In the genomic region with DNA sequence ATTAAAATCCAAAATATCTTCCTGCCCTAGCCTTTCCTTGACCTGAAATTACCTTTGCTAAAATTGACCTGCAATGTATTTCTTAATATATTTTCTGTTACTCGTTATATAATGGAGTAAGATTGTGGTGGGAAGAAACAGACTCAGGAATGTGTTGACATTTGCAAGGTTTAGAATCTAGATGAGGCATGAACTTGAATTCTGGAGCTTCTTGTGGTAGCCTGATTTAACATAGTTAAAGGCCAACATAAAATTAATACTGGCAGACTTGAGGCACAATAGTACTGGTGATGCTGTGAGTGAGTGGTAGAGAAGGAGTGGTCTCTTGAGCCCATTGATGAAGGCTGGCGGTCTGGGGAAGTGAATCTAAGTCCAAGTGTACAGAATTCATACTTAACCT, we compare ENCODE assay signal across 30 cellular contexts.
"Had no signal": no experiment of that assay in that cellular context is flagged by ENCODE, and none has a peak within 500 bp of the region (broad histone marks: within the 10 kb centered on the region; RNA-seq: fewer than 3 reads in every experiment).

No MANE protein-coding gene starts in this region.

- H3K27me3 ChIP-seq: dorsolateral prefrontal cortex, gastroesophageal sphincter, hepatocyte, neutrophil, pancreas, right atrium auricular region, tibial nerve had no signal

- H3K4me3 ChIP-seq: coronary artery, dorsolateral prefrontal cortex, gastroesophageal sphincter, hepatocyte, pancreas, psoas muscle, right atrium auricular region, tibial nerve had no signal

- ATAC-seq: gastroesophageal sphincter, left colon, pancreas, psoas muscle had no signal

- DNase-seq: activated CD4-positive, alpha-beta memory T cell treated with anti-CD3 and anti-CD28 coated beads for 36 hours; activated CD4-positive, alpha-beta T cell treated with anti-CD3 and anti-CD28 coated beads, Interleukin-2, amount 10 ng/mL, durations not matched to agents 24 days and 14 days; activated CD4-positive, CD25-positive, alpha-beta regulatory T cell treated with anti-CD3 and anti-CD28 coated beads, Interleukin-2, amount 50 U/mL, for 72 hours; activated CD8-positive, alpha-beta memory T cell treated with anti-CD3 and anti-CD28 coated beads, Interleukin-2, amount 50 U/mL, for 4 hours; activated effector memory CD4-positive, alpha-beta T cell treated with anti-CD3 and anti-CD28 coated beads, Interleukin-2, amount 50 U/mL, for 16 hours; activated naive CD4-positive, alpha-beta T cell treated with anti-CD3 and anti-CD28 coated beads for 36 hours; activated naive CD8-positive, alpha-beta T cell treated with anti-CD3 and anti-CD28 coated beads for 36 hours; activated T-cell treated with anti-CD3 and anti-CD28 coated beads, Interleukin-2, amount 50 U/mL, for 1 hour; amniotic stem cell; dorsolateral prefrontal cortex; effector memory CD4-positive, alpha-beta T cell; kidney; left colon; mammary epithelial cell; nephron progenitor cell; pancreas; psoas muscle; stimulated activated CD4-positive, alpha-beta T cell treated with anti-CD3 and anti-CD28 coated beads, Interleukin-15, amount 100 ng/mL, for 24 hours; stimulated activated naive CD4-positive, alpha-beta T cell; T-helper 9 cell; WERI-Rb-1 had no signal

- H3K4me3 Mint-ChIP-seq: activated CD4-positive, alpha-beta memory T cell treated with anti-CD3 and anti-CD28 coated beads for 36 hours; activated CD4-positive, alpha-beta T cell treated with anti-CD3 and anti-CD28 coated beads, Interleukin-2, amount 10 ng/mL, durations not matched to agents 24 days and 14 days; activated naive CD4-positive, alpha-beta T cell treated with anti-CD3 and anti-CD28 coated beads for 36 hours; activated naive CD8-positive, alpha-beta T cell treated with anti-CD3 and anti-CD28 coated beads for 36 hours; activated T-helper 1 cell treated with anti-CD3 and anti-CD28 coated beads, Interleukin-12 subunit alpha, Interleukin-12 subunit beta, Interleukin-2, Interleukin-4 antibody, amounts not matched to agents 30 ng/mL and 10 ng/mL and 1 ng/mL, durations not matched to agents 14 hours and 24 hours and 36 hours; central memory CD8-positive, alpha-beta T cell; nephron progenitor cell; T-helper 1 cell treated with Interleukin-12 subunit alpha and Interleukin-12 subunit beta and Interleukin-4 antibody, amounts not matched to agents 30 μg/mL and 1 μg/mL, for 36 hours had no signal

- H3K27me3 Mint-ChIP-seq: activated CD4-positive, alpha-beta memory T cell treated with anti-CD3 and anti-CD28 coated beads for 36 hours; activated CD4-positive, alpha-beta T cell treated with anti-CD3 and anti-CD28 coated beads, Interleukin-2, amount 10 ng/mL, durations not matched to agents 24 days and 14 days; activated naive CD8-positive, alpha-beta T cell treated with anti-CD3 and anti-CD28 coated beads for 36 hours; central memory CD8-positive, alpha-beta T cell had no signal

- H3K79me2 ChIP-seq: hepatocyte had no signal

- H3K27ac Mint-ChIP-seq: activated CD4-positive, alpha-beta memory T cell treated with anti-CD3 and anti-CD28 coated beads for 36 hours; activated CD4-positive, alpha-beta T cell treated with anti-CD3 and anti-CD28 coated beads, Interleukin-2, amount 10 ng/mL, durations not matched to agents 24 days and 14 days; activated naive CD4-positive, alpha-beta T cell treated with anti-CD3 and anti-CD28 coated beads for 36 hours; activated naive CD8-positive, alpha-beta T cell treated with anti-CD3 and anti-CD28 coated beads for 36 hours; activated T-helper 1 cell treated with anti-CD3 and anti-CD28 coated beads, Interleukin-12 subunit alpha, Interleukin-12 subunit beta, Interleukin-2, Interleukin-4 antibody, amounts not matched to agents 30 ng/mL and 10 ng/mL and 1 ng/mL, durations not matched to agents 14 hours and 24 hours and 36 hours; nephron progenitor cell; T-helper 1 cell treated with Interleukin-12 subunit alpha and Interleukin-12 subunit beta and Interleukin-4 antibody, amounts not matched to agents 30 μg/mL and 1 μg/mL, for 36 hours had no signal

- H3K4me1 ChIP-seq: pancreas, psoas muscle, right atrium auricular region, tibial nerve had no signal

- H3K9me3 ChIP-seq: gastroesophageal sphincter, neutrophil, pancreas, psoas muscle, right atrium auricular region, tibial nerve had no signal

- H3K4me2 ChIP-seq: hepatocyte had no signal

- H3K4me1 Mint-ChIP-seq: activated CD4-positive, alpha-beta T cell treated with anti-CD3 and anti-CD28 coated beads, Interleukin-2, amount 10 ng/mL, durations not matched to agents 24 days and 14 days; activated naive CD8-positive, alpha-beta T cell treated with anti-CD3 and anti-CD28 coated beads for 36 hours; central memory CD8-positive, alpha-beta T cell; nephron progenitor cell had no signal

- H3K27ac ChIP-seq: coronary artery, dorsolateral prefrontal cortex, gastroesophageal sphincter, hepatocyte, neutrophil, pancreas, psoas muscle, right atrium auricular region, tibial nerve, WERI-Rb-1 had no signal

- H3K36me3 ChIP-seq: gastroesophageal sphincter, neutrophil, pancreas, right atrium auricular region, tibial nerve, WERI-Rb-1 had no signal

- H2AFZ ChIP-seq: hepatocyte had no signal

- H3K9me3 Mint-ChIP-seq: activated CD4-positive, alpha-beta memory T cell treated with anti-CD3 and anti-CD28 coated beads for 36 hours; activated CD4-positive, alpha-beta T cell treated with anti-CD3 and anti-CD28 coated beads, Interleukin-2, amount 10 ng/mL, durations not matched to agents 24 days and 14 days; activated naive CD4-positive, alpha-beta T cell treated with anti-CD3 and anti-CD28 coated beads for 36 hours; activated naive CD8-positive, alpha-beta T cell treated with anti-CD3 and anti-CD28 coated beads for 36 hours; activated T-helper 1 cell treated with anti-CD3 and anti-CD28 coated beads, Interleukin-12 subunit alpha, Interleukin-12 subunit beta, Interleukin-2, Interleukin-4 antibody, amounts not matched to agents 30 ng/mL and 10 ng/mL and 1 ng/mL, durations not matched to agents 14 hours and 24 hours and 36 hours; central memory CD8-positive, alpha-beta T cell; nephron progenitor cell; T-helper 1 cell treated with Interleukin-12 subunit alpha and Interleukin-12 subunit beta and Interleukin-4 antibody, amounts not matched to agents 30 μg/mL and 1 μg/mL, for 36 hours had no signal
